Comparison of ENCODE assay signal across 14 cellular contexts in genomic region chr20:63648895-63649589, GRCh38. TPM values are rescaled to one million over a fixed set of nuclear protein-coding genes. Genes with fewer than 3 reads are reported as not detected.
"Had no signal": no experiment of that assay in that cellular context is flagged by ENCODE, and none has a peak within 500 bp of the region (broad histone marks: within the 10 kb centered on the region; RNA-seq: fewer than 3 reads in every experiment).

No MANE protein-coding gene starts in this region.

- H3K9me3 Mint-ChIP-seq: naive B cell; stimulated activated effector memory CD8-positive, alpha-beta T cell treated with anti-CD3 and anti-CD28 coated beads, Interleukin-12 subunit alpha, Interleukin-12 subunit beta, amount 100 ng/mL, for 72 hours had no signal

- H3K27ac Mint-ChIP-seq: naive B cell; stimulated activated effector memory CD8-positive, alpha-beta T cell treated with anti-CD3 and anti-CD28 coated beads, Interleukin-12 subunit alpha, Interleukin-12 subunit beta, amount 100 ng/mL, for 72 hours had no signal

- H3K27ac ChIP-seq: cardiac muscle cell, gastroesophageal sphincter, uterus had no signal

- H3K36me3 ChIP-seq: cardiac muscle cell, gastroesophageal sphincter, uterus had no signal

- H3K27me3 ChIP-seq: gastroesophageal sphincter, uterus had no signal

- H3K4me3 ChIP-seq: cardiac muscle cell, gastroesophageal sphincter, uterus had no signal

- ATAC-seq: gastroesophageal sphincter; left lobe of liver; stimulated activated effector memory CD8-positive, alpha-beta T cell treated with anti-CD3 and anti-CD28 coated beads, Interleukin-12 subunit alpha, Interleukin-12 subunit beta, amount 100 ng/mL, for 72 hours had no signal

- H3K36me3 Mint-ChIP-seq: naive B cell had no signal

- H3K9me3 ChIP-seq: gastroesophageal sphincter, uterus had no signal

- H3K27me3 Mint-ChIP-seq: naive B cell had no signal

- H3K4me3 Mint-ChIP-seq: stimulated activated effector memory CD8-positive, alpha-beta T cell treated with anti-CD3 and anti-CD28 coated beads, Interleukin-12 subunit alpha, Interleukin-12 subunit beta, amount 100 ng/mL, for 72 hours had no signal

- DNase-seq: activated CD4-positive, alpha-beta T cell treated with anti-CD3 and anti-CD28 coated beads for 1 hour; activated CD4-positive, alpha-beta T cell treated with anti-CD3 and anti-CD28 coated beads, Interleukin-2, amount 50 U/mL, for 4 hours; activated naive CD4-positive, alpha-beta T cell treated with anti-CD3 and anti-CD28 coated beads, Interleukin-2, amount 50 U/mL, for 16 hours; activated T-cell treated with anti-CD3 and anti-CD28 coated beads for 4 hours; mammary epithelial cell; naive B cell; nucleus accumbens; T1000; uterus had no signal

RNA-seq across cellular contexts. Expression of gene TNFRSF6B, which starts 47.4 kb away (rescaled TPM):
- total RNA-seq: mononuclear cell had no signal
